Comparison of ENCODE assay signal across 11 cellular contexts in genomic region chr5:169670769-169671525, GRCh38.
DNase-seq lines count a peak whose midpoint lies in the region; ATAC-seq lines count a peak whose summit lies in the region.
"Had no signal": no experiment of that assay in that cellular context is flagged by ENCODE, and none has a peak within 500 bp of the region (broad histone marks: within the 10 kb centered on the region; RNA-seq: fewer than 3 reads in every experiment).

No MANE protein-coding gene starts in this region.

- ATAC-seq in GM19025 (IDR thresholded peaks at IDR 0.05; ENCODE audit: low read depth, unreplicated experiment), result peak; percentile 98
- peak; percentile 98 for ATAC-seq in HG02678 (IDR thresholded peaks at IDR 0.05; ENCODE audit: unreplicated experiment)
- peak; percentile 92 for ATAC-seq in HG03558 (IDR thresholded peaks at IDR 0.05; ENCODE audit: extremely low read depth, unreplicated experiment)

- intact Hi-C loops in posterior cingulate gyrus (cut with DNase I), result no loop called here

- DNase-seq in amniotic stem cell (lab: John Stamatoyannopoulos, UW), result no peak
- DNase-seq in NCI-H1694 (lab: John Stamatoyannopoulos, UW), result no peak
- no peak for DNase-seq in activated naive CD4-positive, alpha-beta T cell treated with Interleukin-2 at 50 U/mL for 16 hours
- no peak for DNase-seq in posterior cingulate gyrus
- DNase-seq: GOT3, NCI-H1105 treated with DMSO at 0.1 percent for 48 hours had no signal

- peak overlapping the region; percentile 17; the same call in 1 of the 2 replicates for H3K4me3 ChIP-seq in GM08714 (ENCODE audit: low read length)
- H3K4me3 ChIP-seq: BLaER1 had no signal
